Comparison of ENCODE assay signal across 1 cellular context in genomic region chr5:91020065-91020800, GRCh38.
TF ChIP-seq lines count a peak whose summit lies in the region.

No MANE protein-coding gene starts in this region.

TF ChIP-seq in K562, 482 proteins besides CTCF, POLR2A, EP300 and RAD21 (continued from another document):
- TF ChIP-seq ZNF592 (IDR thresholded peaks at IDR 0.05) (peak; percentile 19; the same call in 1 of the 2 replicates), CXXC5 (CRISPR knock-in tag; IDR thresholded peaks at IDR 0.05) (peak; percentile 72), ARID1B (IDR thresholded peaks at IDR 0.05) (peak; percentile 52; the same call in 1 of the 2 replicates), SMAD3 (CRISPR knock-in tag; conservative IDR thresholded peaks at IDR 0.05) (peak; percentile 76), BRF2 (IDR thresholded peaks at IDR 0.05; ENCODE audit: borderline replicate concordance, insufficient read depth, insufficient read length) (no peak), SMARCA4 (IDR thresholded peaks at IDR 0.05) (peak; percentile 67; the same call in 1 of the 2 replicates), ATF4 (CRISPR knock-in tag; IDR thresholded peaks at IDR 0.05) (peak; percentile 85), ATF3 (IDR thresholded peaks at IDR 0.05) (peak; percentile 77; the same call in 1 of the 2 replicates), ATF3 (CRISPR knock-in tag; conservative IDR thresholded peaks at IDR 0.05) (no peak), LEF1 (IDR thresholded peaks at IDR 0.05) (peak; percentile 19; the same call in 1 of the 2 replicates)
- TF ChIP-seq, protein P1, sequence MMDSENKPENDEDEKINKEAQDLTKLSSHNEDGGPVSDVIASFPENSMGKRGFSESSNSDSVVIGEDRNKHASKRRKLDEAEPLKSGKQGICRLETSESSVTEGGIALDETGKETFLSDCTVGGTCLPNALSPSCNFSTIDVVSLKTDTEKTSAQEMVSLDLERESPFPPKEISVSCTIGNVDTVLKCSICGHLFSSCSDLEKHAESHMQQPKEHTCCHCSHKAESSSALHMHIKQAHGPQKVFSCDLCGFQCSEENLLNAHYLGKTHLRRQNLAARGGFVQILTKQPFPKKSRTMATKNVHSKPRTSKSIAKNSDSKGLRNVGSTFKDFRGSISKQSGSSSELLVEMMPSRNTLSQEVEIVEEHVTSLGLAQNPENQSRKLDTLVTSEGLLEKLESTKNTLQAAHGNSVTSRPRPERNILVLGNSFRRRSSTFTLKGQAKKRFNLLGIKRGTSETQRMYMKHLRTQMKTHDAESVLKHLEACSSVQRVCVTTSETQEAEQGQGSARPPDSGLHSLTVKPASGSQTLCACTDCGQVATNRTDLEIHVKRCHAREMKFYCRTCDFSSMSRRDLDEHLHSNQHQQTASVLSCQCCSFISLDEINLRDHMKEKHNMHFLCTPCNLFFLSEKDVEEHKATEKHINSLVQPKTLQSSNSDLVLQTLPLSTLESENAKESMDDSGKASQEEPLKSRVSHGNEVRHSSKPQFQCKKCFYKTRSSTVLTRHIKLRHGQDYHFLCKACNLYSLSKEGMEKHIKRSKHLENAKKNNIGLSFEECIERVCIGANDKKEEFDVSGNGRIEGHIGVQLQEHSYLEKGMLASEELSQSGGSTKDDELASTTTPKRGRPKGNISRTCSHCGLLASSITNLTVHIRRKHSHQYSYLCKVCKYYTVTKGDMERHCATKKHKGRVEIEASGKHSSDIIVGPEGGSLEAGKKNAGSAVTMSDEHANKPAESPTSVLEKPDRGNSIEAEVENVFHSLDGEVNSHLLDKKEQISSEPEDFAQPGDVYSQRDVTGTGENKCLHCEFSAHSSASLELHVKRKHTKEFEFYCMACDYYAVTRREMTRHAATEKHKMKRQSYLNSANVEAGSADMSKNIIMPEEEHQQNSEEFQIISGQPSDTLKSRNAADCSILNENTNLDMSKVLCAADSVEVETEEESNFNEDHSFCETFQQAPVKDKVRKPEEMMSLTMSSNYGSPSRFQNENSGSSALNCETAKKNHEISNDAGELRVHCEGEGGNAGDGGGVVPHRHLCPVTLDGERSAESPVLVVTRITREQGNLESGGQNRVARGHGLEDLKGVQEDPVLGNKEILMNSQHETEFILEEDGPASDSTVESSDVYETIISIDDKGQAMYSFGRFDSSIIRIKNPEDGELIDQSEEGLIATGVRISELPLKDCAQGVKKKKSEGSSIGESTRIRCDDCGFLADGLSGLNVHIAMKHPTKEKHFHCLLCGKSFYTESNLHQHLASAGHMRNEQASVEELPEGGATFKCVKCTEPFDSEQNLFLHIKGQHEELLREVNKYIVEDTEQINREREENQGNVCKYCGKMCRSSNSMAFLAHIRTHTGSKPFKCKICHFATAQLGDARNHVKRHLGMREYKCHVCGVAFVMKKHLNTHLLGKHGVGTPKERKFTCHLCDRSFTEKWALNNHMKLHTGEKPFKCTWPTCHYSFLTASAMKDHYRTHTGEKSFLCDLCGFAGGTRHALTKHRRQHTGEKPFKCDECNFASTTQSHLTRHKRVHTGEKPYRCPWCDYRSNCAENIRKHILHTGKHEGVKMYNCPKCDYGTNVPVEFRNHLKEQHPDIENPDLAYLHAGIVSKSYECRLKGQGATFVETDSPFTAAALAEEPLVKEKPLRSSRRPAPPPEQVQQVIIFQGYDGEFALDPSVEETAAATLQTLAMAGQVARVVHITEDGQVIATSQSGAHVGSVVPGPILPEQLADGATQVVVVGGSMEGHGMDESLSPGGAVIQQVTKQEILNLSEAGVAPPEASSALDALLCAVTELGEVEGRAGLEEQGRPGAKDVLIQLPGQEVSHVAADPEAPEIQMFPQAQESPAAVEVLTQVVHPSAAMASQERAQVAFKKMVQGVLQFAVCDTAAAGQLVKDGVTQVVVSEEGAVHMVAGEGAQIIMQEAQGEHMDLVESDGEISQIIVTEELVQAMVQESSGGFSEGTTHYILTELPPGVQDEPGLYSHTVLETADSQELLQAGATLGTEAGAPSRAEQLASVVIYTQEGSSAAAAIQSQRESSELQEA (IDR thresholded peaks at IDR 0.05; ENCODE audit: low read depth): no peak
